ENCODE assay signal across 28 cellular contexts in genomic region chr16:19749571-19750080, GRCh38.
"Had no signal": no experiment of that assay in that cellular context is flagged by ENCODE, and none has a peak within 500 bp of the region (broad histone marks: within the 10 kb centered on the region; RNA-seq: fewer than 3 reads in every experiment).

No MANE protein-coding gene starts in this region.

- H3K4me1 ChIP-seq: sigmoid colon had no signal

- H3K4me3 Mint-ChIP-seq: activated naive CD4-positive, alpha-beta T cell treated with anti-CD3 and anti-CD28 coated beads for 36 hours; activated naive CD8-positive, alpha-beta T cell treated with anti-CD3 and anti-CD28 coated beads for 36 hours; activated T-cell treated with anti-CD3 and anti-CD28 coated beads, Interleukin-2, amount 50 U/mL, for 72 hours; naive thymus-derived CD4-positive, alpha-beta T cell; neural crest cell; stimulated activated effector memory CD8-positive, alpha-beta T cell treated with anti-CD3 and anti-CD28 coated beads, Interleukin-12 subunit alpha, Interleukin-12 subunit beta, amount 100 ng/mL, for 72 hours; T-helper 1 cell treated with Interleukin-12 subunit alpha and Interleukin-12 subunit beta and Interleukin-4 antibody, amounts not matched to agents 30 μg/mL and 1 μg/mL, for 36 hours had no signal

- H3K36me3 ChIP-seq: adrenal gland, gastroesophageal sphincter, left lung, pancreas, sigmoid colon, stomach, tibial artery had no signal

- DNase-seq: activated CD4-positive, alpha-beta T cell treated with anti-CD3 and anti-CD28 coated beads for 4 hours; activated CD4-positive, alpha-beta T cell treated with anti-CD3 and anti-CD28 coated beads, Interleukin-2, amount 50 U/mL, for 4 hours; activated effector memory CD4-positive, alpha-beta T cell treated with Interleukin-2 at 50 U/mL for 16 hours; activated naive CD4-positive, alpha-beta T cell treated with anti-CD3 and anti-CD28 coated beads for 36 hours; activated naive CD8-positive, alpha-beta T cell treated with anti-CD3 and anti-CD28 coated beads for 36 hours; activated T-cell treated with anti-CD3 and anti-CD28 coated beads for 4 hours; activated T-cell treated with anti-CD3 and anti-CD28 coated beads, Interleukin-2, amount 50 U/mL, for 72 hours; central memory CD4-positive, alpha-beta T cell; left lung; midbrain; naive thymus-derived CD4-positive, alpha-beta T cell; nucleus accumbens; pancreas; psoas muscle; sigmoid colon; small intestine; stimulated activated CD4-positive, alpha-beta T cell treated with anti-CD3 and anti-CD28 coated beads, Interleukin-4, amount 100 ng/mL, for 24 hours; stomach; SW 1271; T-helper 9 cell; tibial artery had no signal

- H3K9me3 Mint-ChIP-seq: activated naive CD4-positive, alpha-beta T cell treated with anti-CD3 and anti-CD28 coated beads for 36 hours; activated naive CD8-positive, alpha-beta T cell treated with anti-CD3 and anti-CD28 coated beads for 36 hours; activated T-cell treated with anti-CD3 and anti-CD28 coated beads, Interleukin-2, amount 50 U/mL, for 72 hours; naive thymus-derived CD4-positive, alpha-beta T cell; neural crest cell; stimulated activated effector memory CD8-positive, alpha-beta T cell treated with anti-CD3 and anti-CD28 coated beads, Interleukin-12 subunit alpha, Interleukin-12 subunit beta, amount 100 ng/mL, for 72 hours; T-helper 1 cell treated with Interleukin-12 subunit alpha and Interleukin-12 subunit beta and Interleukin-4 antibody, amounts not matched to agents 30 μg/mL and 1 μg/mL, for 36 hours had no signal

- H3K27ac ChIP-seq: gastroesophageal sphincter, left lung, psoas muscle, sigmoid colon, tibial artery, VCaP had no signal

- H3K4me3 ChIP-seq: adrenal gland, gastroesophageal sphincter, left lung, lung, pancreas, psoas muscle, sigmoid colon, stomach, tibial artery had no signal

- ATAC-seq: activated T-cell treated with anti-CD3 and anti-CD28 coated beads, Interleukin-2, amount 50 U/mL, for 72 hours; gastroesophageal sphincter; left lung; naive thymus-derived CD4-positive, alpha-beta T cell; pancreas; psoas muscle; stimulated activated effector memory CD8-positive, alpha-beta T cell treated with anti-CD3 and anti-CD28 coated beads, Interleukin-12 subunit alpha, Interleukin-12 subunit beta, amount 100 ng/mL, for 72 hours had no signal

- H3K27me3 Mint-ChIP-seq: activated naive CD8-positive, alpha-beta T cell treated with anti-CD3 and anti-CD28 coated beads for 36 hours; naive thymus-derived CD4-positive, alpha-beta T cell had no signal

- H3K9me3 ChIP-seq: adrenal gland, gastroesophageal sphincter, left lung, pancreas, psoas muscle, sigmoid colon, stomach, tibial artery had no signal

- H3K27ac Mint-ChIP-seq: activated naive CD4-positive, alpha-beta T cell treated with anti-CD3 and anti-CD28 coated beads for 36 hours; activated naive CD8-positive, alpha-beta T cell treated with anti-CD3 and anti-CD28 coated beads for 36 hours; activated T-cell treated with anti-CD3 and anti-CD28 coated beads, Interleukin-2, amount 50 U/mL, for 72 hours; naive thymus-derived CD4-positive, alpha-beta T cell; stimulated activated effector memory CD8-positive, alpha-beta T cell treated with anti-CD3 and anti-CD28 coated beads, Interleukin-12 subunit alpha, Interleukin-12 subunit beta, amount 100 ng/mL, for 72 hours; T-helper 1 cell treated with Interleukin-12 subunit alpha and Interleukin-12 subunit beta and Interleukin-4 antibody, amounts not matched to agents 30 μg/mL and 1 μg/mL, for 36 hours had no signal

- H3K36me3 Mint-ChIP-seq: activated naive CD8-positive, alpha-beta T cell treated with anti-CD3 and anti-CD28 coated beads for 36 hours; naive thymus-derived CD4-positive, alpha-beta T cell; stimulated activated effector memory CD8-positive, alpha-beta T cell treated with anti-CD3 and anti-CD28 coated beads, Interleukin-12 subunit alpha, Interleukin-12 subunit beta, amount 100 ng/mL, for 72 hours had no signal

- H3K27me3 ChIP-seq: adrenal gland, gastroesophageal sphincter, left lung, pancreas, sigmoid colon, stomach, tibial artery had no signal

- H3K4me1 Mint-ChIP-seq: activated naive CD8-positive, alpha-beta T cell treated with anti-CD3 and anti-CD28 coated beads for 36 hours; naive thymus-derived CD4-positive, alpha-beta T cell; stimulated activated effector memory CD8-positive, alpha-beta T cell treated with anti-CD3 and anti-CD28 coated beads, Interleukin-12 subunit alpha, Interleukin-12 subunit beta, amount 100 ng/mL, for 72 hours had no signal
